22 cellular contexts compared by ENCODE assay signal in the genomic region with DNA sequence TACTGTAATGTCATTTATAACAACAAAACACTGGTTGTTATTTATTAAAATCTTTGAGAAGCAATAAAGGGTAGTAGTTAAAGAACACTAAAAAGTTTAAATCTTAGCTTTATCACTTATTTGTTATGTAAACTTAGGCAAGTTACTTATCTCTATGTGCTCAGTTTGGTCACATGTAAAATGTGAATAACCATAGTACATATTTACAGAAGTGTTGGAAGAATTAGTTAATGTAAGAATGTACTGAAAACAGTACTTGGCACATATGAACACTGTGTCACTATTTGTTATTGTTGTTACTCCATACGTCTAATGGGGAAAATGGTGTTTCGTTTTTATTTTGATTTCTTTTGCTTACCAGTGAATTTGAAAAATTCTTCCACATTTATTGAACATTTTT. TPM values are rescaled to one million over a fixed set of nuclear protein-coding genes. Genes with fewer than 3 reads are reported as not detected.
A peak's percentile ranks its signal among the peaks of the same experiment; 100 is the strongest.
DNase-seq lines count a peak whose midpoint lies in the region; ATAC-seq, FAIRE-seq and TF ChIP-seq lines count a peak whose summit lies in the region.
"Had no signal": no experiment of that assay in that cellular context is flagged by ENCODE, and none has a peak within 500 bp of the region (broad histone marks: within the 10 kb centered on the region; RNA-seq: fewer than 3 reads in every experiment).

No MANE protein-coding gene starts in this region.

- H3K36me3 ChIP-seq in small intestine (ENCODE audit: control insufficient read depth in 2 of 2, insufficient read depth in 2 of 2, low read length in 2 of 2) (peaks cover 2 to 3% of the 10 kb centered on the region in 2 donors), sigmoid colon (peaks cover 0 to 23% (median 0%) of the 10 kb centered on the region in 4 donors)

- TF ChIP-seq CTCF in sigmoid colon (IDR thresholded peaks at IDR 0.05), result no peak

- WGBS in small intestine, 3 donors, result 90 to 97% (median 94%) methylated on average over 2 of the region's 2 CpGs
- WGBS in sigmoid colon, 2 donors, result 94 to 97% methylated on average over 2 of the region's 2 CpGs

- no peaks in the 10 kb centered on the region for H3K27me3 ChIP-seq in small intestine (ENCODE audit: control insufficient read depth in 2 of 2, insufficient read depth in 2 of 2, low read length in 2 of 2)
- no peaks in the 10 kb centered on the region for H3K27me3 ChIP-seq in sigmoid colon
- H3K27me3 ChIP-seq: BE2C; BLaER1 treated with 17β-estradiol and CSF1 and Interleukin-3, amounts not matched to agents 10 nM and 100 nM had no signal

- DNase-seq in GM18507 (ENCODE audit: extremely low spot score, insufficient read length, low read depth) (no peak), frontal cortex (ENCODE audit: low spot score in 2 of 2) (no peak), small intestine (no peak), sigmoid colon (no peak)
- no peak for DNase-seq in stimulated activated CD4-positive, alpha-beta T cell treated with anti-CD3 and anti-CD28 coated beads, Interleukin-12 subunit alpha, Interleukin-12 subunit beta, amount 100 ng/mL, for 4 hours
- DNase-seq: 8988T; ACHN; AML-193; BE2C; CD4-positive, alpha-beta T cell; CD8-positive, alpha-beta memory T cell; DMS53; DMS79 treated with DMSO at 0.1 percent for 48 hours; GF-D8; GM23248; H9 had no signal

- no peak for TF ChIP-seq POLR2A in sigmoid colon (IDR thresholded peaks at IDR 0.05)

- no peak for ATAC-seq in HG03135 (IDR thresholded peaks at IDR 0.05; ENCODE audit: unreplicated experiment)
- ATAC-seq: A549, HCT116 had no signal

- H3K4me3 ChIP-seq in small intestine (ENCODE audit: low read depth in 1 of 2, low read length in 2 of 2) (no peak overlapping the region), sigmoid colon (no peak overlapping the region)
- H3K4me3 ChIP-seq: A549; BLaER1 treated with 17β-estradiol and CSF1 and Interleukin-3, amounts not matched to agents 10 nM and 100 nM; GM23248 had no signal

- H3K27ac ChIP-seq in small intestine (ENCODE audit: low read depth in 1 of 2, low read length in 1 of 2) (no peak overlapping the region), sigmoid colon (no peak overlapping the region)
- H3K27ac ChIP-seq: A549; BLaER1 treated with 17β-estradiol and CSF1 and Interleukin-3, amounts not matched to agents 10 nM and 100 nM had no signal

- FAIRE-seq in GM18507 (lab: Jason Lieb, UNC), result peak; percentile 38
- peak; percentile 30 for FAIRE-seq in frontal cortex (lab: Jason Lieb, UNC)
- peak; percentile 36 for FAIRE-seq in small intestine (lab: Jason Lieb, UNC)
- FAIRE-seq: A549, GM12892, GM19239 had no signal

- no peak for TF ChIP-seq EP300 in sigmoid colon (IDR thresholded peaks at IDR 0.05)

- H3K4me1 ChIP-seq in small intestine (ENCODE audit: control insufficient read depth in 2 of 2, insufficient read depth in 1 of 2, low read depth in 1 of 2, low read length in 1 of 2) (no peaks in the 10 kb centered on the region), sigmoid colon (peaks cover 0 to 3% (median 0%) of the 10 kb centered on the region in 4 donors)

- intact Hi-C loops in sigmoid colon (cut with DNase I), result no loop called here

- H3K9me3 ChIP-seq in small intestine (ENCODE audit: control insufficient read depth, low read depth) (no peaks in the 10 kb centered on the region), sigmoid colon (no peaks in the 10 kb centered on the region)
- H3K9me3 ChIP-seq: A549; BE2C; BLaER1 treated with 17β-estradiol and CSF1 and Interleukin-3, amounts not matched to agents 10 nM and 100 nM had no signal

RNA-seq across cellular contexts. Expression of a gene that starts 9.1 kb away (rescaled TPM):
- 28.1 TPM for total RNA-seq in frontal cortex
- 1 to 10 TPM; 2.7 to 4.4 (median 2.7) TPM for polyA plus RNA-seq in small intestine
- total RNA-seq in sigmoid colon, result 10 to 100 TPM; 16.1 to 19.1 (median 17.0) TPM
- 1 to 10 TPM; 3.9 to 4.8 (median 4.2) TPM for polyA plus RNA-seq in sigmoid colon

RNA-seq across cellular contexts. Expression of a gene that starts 17.1 kb away (rescaled TPM):
- total RNA-seq in frontal cortex, result 92.9 TPM
- polyA plus RNA-seq in small intestine, result 10 to 100 TPM in 1 of 3 donors, 1 to 10 TPM in 2; 8.6 to 30.0 (median 8.7) TPM
- 10 to 100 TPM; 15.9 to 20.3 (median 17.0) TPM for total RNA-seq in sigmoid colon
- 10 to 100 TPM in 2 of 3 donors, 1 to 10 TPM in 1; 8.6 to 37.1 (median 11.4) TPM for polyA plus RNA-seq in sigmoid colon
